ENCODE assay signal across 1 cellular context in the genomic region with DNA sequence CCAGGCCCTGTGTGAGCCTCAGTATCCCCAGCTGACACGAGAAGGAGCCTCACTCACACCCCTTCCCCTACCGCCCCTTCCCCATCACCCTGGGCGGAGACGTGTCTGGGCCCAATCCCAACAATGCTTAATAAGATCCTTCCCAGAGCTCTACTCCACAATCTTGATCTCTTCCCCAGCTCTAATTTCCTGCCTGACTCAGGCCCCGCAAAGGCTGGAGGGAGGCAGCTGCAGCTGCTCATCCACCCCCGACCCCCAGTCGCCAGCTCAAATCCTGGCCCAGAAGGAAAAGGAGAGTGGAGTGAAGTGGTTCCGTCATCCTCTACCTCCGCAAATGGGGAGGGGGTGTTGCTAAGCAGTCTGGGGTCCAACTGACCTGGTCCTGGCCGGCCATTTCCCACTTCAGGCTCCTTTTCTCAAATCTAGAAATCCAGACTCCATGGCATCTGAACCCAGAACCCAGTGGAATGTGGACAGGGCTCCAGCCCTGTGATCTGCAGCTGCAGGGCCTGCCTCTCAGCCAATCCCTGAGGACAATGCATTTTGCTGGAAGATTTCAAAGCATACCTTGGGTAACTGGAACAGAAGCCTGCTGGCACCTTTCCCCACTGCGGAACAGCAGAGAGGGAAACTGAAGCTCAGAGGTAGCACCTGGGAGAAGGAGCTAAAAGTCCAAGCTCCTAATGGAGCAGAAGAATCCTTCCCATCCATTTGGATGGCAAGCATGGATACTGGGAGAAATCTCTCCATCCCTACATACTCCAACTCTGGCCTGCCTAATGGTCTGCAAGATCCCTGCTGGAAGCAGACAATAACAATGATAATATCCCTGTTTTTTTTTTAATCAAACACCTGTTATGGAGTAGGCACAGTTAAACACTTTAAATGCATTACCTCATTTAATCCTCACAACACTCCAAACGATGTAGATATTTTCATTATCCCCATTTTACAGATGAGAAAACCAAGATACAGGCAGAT.
TF ChIP-seq lines count a peak whose summit lies in the region.

No MANE protein-coding gene starts in this region.

TF ChIP-seq in SK-N-SH, 30 proteins besides CTCF, POLR2A, EP300 and RAD21 (continued from another document):
- TF ChIP-seq, protein P1, sequence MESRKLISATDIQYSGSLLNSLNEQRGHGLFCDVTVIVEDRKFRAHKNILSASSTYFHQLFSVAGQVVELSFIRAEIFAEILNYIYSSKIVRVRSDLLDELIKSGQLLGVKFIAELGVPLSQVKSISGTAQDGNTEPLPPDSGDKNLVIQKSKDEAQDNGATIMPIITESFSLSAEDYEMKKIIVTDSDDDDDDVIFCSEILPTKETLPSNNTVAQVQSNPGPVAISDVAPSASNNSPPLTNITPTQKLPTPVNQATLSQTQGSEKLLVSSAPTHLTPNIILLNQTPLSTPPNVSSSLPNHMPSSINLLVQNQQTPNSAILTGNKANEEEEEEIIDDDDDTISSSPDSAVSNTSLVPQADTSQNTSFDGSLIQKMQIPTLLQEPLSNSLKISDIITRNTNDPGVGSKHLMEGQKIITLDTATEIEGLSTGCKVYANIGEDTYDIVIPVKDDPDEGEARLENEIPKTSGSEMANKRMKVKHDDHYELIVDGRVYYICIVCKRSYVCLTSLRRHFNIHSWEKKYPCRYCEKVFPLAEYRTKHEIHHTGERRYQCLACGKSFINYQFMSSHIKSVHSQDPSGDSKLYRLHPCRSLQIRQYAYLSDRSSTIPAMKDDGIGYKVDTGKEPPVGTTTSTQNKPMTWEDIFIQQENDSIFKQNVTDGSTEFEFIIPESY (IDR thresholded peaks at IDR 0.05; ENCODE audit: borderline replicate concordance, low read depth) = no peak
- TF ChIP-seq, protein P2, sequence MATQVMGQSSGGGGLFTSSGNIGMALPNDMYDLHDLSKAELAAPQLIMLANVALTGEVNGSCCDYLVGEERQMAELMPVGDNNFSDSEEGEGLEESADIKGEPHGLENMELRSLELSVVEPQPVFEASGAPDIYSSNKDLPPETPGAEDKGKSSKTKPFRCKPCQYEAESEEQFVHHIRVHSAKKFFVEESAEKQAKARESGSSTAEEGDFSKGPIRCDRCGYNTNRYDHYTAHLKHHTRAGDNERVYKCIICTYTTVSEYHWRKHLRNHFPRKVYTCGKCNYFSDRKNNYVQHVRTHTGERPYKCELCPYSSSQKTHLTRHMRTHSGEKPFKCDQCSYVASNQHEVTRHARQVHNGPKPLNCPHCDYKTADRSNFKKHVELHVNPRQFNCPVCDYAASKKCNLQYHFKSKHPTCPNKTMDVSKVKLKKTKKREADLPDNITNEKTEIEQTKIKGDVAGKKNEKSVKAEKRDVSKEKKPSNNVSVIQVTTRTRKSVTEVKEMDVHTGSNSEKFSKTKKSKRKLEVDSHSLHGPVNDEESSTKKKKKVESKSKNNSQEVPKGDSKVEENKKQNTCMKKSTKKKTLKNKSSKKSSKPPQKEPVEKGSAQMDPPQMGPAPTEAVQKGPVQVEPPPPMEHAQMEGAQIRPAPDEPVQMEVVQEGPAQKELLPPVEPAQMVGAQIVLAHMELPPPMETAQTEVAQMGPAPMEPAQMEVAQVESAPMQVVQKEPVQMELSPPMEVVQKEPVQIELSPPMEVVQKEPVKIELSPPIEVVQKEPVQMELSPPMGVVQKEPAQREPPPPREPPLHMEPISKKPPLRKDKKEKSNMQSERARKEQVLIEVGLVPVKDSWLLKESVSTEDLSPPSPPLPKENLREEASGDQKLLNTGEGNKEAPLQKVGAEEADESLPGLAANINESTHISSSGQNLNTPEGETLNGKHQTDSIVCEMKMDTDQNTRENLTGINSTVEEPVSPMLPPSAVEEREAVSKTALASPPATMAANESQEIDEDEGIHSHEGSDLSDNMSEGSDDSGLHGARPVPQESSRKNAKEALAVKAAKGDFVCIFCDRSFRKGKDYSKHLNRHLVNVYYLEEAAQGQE (IDR thresholded peaks at IDR 0.05; ENCODE audit: low read depth, low read length) = no peak
- TF ChIP-seq YY1 (IDR thresholded peaks at IDR 0.05; ENCODE audit: low read depth) (0 out of 2 replicates have a peak, but pooled peaks have one; percentile 22), CHD2 (IDR thresholded peaks at IDR 0.05; ENCODE audit: low read length, partially characterized antibody) (no peak), EZH2phosphoT487 (IDR thresholded peaks at IDR 0.05; ENCODE audit: borderline replicate concordance, low read depth) (no peak), MAX (IDR thresholded peaks at IDR 0.05; ENCODE audit: low read depth) (no peak), ELF1 (IDR thresholded peaks at IDR 0.05) (no peak), SIN3A (IDR thresholded peaks at IDR 0.05; ENCODE audit: borderline replicate concordance, low read depth, low read length) (no peak), RXRA (IDR thresholded peaks at IDR 0.05; ENCODE audit: borderline replicate concordance, low read depth) (no peak), RFX5 (IDR thresholded peaks at IDR 0.05; ENCODE audit: low read length) (no peak), MEF2A (IDR thresholded peaks at IDR 0.05; ENCODE audit: borderline replicate concordance, low read depth) (no peak; the same call in 1 of the 2 replicates), SMC3 (IDR thresholded peaks at IDR 0.05; ENCODE audit: low read depth, low read length) (no peak), GABPA (IDR thresholded peaks at IDR 0.05; ENCODE audit: low read depth) (no peak), GATA2 (CRISPR knock-in tag; IDR thresholded peaks at IDR 0.05) (no peak; the same call in 1 of the 2 replicates), MXI1 (IDR thresholded peaks at IDR 0.05; ENCODE audit: low read depth, low read length) (no peak), JUND (IDR thresholded peaks at IDR 0.05) (peak; percentile 53), FOSL2 (IDR thresholded peaks at IDR 0.05; ENCODE audit: borderline replicate concordance, low read depth) (peak; percentile 76), TEAD4 (IDR thresholded peaks at IDR 0.05; ENCODE audit: borderline replicate concordance, insufficient read depth) (0 out of 2 replicates have a peak, but pooled peaks have one; percentile 3)
- TF ChIP-seq, protein P3, sequence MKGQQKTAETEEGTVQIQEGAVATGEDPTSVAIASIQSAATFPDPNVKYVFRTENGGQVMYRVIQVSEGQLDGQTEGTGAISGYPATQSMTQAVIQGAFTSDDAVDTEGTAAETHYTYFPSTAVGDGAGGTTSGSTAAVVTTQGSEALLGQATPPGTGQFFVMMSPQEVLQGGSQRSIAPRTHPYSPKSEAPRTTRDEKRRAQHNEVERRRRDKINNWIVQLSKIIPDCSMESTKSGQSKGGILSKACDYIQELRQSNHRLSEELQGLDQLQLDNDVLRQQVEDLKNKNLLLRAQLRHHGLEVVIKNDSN (IDR thresholded peaks at IDR 0.05; ENCODE audit: borderline replicate concordance, low read depth) = no peak
- TF ChIP-seq, protein P4, sequence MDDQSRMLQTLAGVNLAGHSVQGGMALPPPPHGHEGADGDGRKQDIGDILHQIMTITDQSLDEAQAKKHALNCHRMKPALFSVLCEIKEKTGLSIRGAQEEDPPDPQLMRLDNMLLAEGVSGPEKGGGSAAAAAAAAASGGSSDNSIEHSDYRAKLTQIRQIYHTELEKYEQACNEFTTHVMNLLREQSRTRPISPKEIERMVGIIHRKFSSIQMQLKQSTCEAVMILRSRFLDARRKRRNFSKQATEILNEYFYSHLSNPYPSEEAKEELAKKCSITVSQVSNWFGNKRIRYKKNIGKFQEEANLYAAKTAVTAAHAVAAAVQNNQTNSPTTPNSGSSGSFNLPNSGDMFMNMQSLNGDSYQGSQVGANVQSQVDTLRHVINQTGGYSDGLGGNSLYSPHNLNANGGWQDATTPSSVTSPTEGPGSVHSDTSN (IDR thresholded peaks at IDR 0.05) = peak; percentile 66
- TF ChIP-seq, protein P5, sequence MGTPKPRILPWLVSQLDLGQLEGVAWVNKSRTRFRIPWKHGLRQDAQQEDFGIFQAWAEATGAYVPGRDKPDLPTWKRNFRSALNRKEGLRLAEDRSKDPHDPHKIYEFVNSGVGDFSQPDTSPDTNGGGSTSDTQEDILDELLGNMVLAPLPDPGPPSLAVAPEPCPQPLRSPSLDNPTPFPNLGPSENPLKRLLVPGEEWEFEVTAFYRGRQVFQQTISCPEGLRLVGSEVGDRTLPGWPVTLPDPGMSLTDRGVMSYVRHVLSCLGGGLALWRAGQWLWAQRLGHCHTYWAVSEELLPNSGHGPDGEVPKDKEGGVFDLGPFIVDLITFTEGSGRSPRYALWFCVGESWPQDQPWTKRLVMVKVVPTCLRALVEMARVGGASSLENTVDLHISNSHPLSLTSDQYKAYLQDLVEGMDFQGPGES (IDR thresholded peaks at IDR 0.05; ENCODE audit: low read depth, low read length) = no peak
TF ChIP-seq in SK-N-SH: peak in this region for 9.
